1 cellular context compared by ENCODE assay signal in genomic region chr7:70097639-70098038, GRCh38.
TF ChIP-seq lines count a peak whose summit lies in the region.

No MANE protein-coding gene starts in this region.

TF ChIP-seq in SK-N-SH, 30 proteins besides CTCF, POLR2A, EP300 and RAD21 (continued from another document):
- no peak for TF ChIP-seq REST (IDR thresholded peaks at IDR 0.05; ENCODE audit: low read depth, low read length)
- no peak; the same call in 1 of the 2 replicates for TF ChIP-seq GATA2 (CRISPR knock-in tag; IDR thresholded peaks at IDR 0.05)
- TF ChIP-seq TAF1 (IDR thresholded peaks at IDR 0.05; ENCODE audit: borderline replicate concordance, low read depth, low read length): no peak
TF ChIP-seq in SK-N-SH: peak in this region for 0.
